ENCODE assay signal across 10 cellular contexts in genomic region chr17:38598995-38599394, GRCh38. TPM values are rescaled to one million over a fixed set of nuclear protein-coding genes. Genes with fewer than 3 reads are reported as not detected.
DNase-seq lines count a peak whose midpoint lies in the region; ATAC-seq and TF ChIP-seq lines count a peak whose summit lies in the region.
"Had no signal": no experiment of that assay in that cellular context is flagged by ENCODE, and none has a peak within 500 bp of the region (broad histone marks: within the 10 kb centered on the region; RNA-seq: fewer than 3 reads in every experiment).

No MANE protein-coding gene starts in this region.

- H3K27me3 Mint-ChIP-seq in neural progenitor cell (ENCODE audit: insufficient read depth, low read depth), result peaks cover 7% of the 10 kb centered on the region

- H2AFZ ChIP-seq in neural progenitor cell (replicated peaks), result no peak overlapping the region

- peaks cover 85% of the 10 kb centered on the region for H3K4me1 Mint-ChIP-seq in neural progenitor cell

- H3K36me3 ChIP-seq in neural progenitor cell, result no peaks in the 10 kb centered on the region
- H3K36me3 ChIP-seq: BLaER1 treated with 17β-estradiol and CSF1 and Interleukin-3, amounts not matched to agents 10 nM and 100 nM; SJCRH30 had no signal

- no peaks in the 10 kb centered on the region for H3K9me3 Mint-ChIP-seq in neural progenitor cell
- H3K9me3 Mint-ChIP-seq: CD4-positive, alpha-beta memory T cell had no signal

- peak overlapping the region; percentile 76 for H3K27ac Mint-ChIP-seq in neural progenitor cell
- H3K27ac Mint-ChIP-seq: CD4-positive, alpha-beta memory T cell had no signal

- no peak overlapping the region for H3K4me2 ChIP-seq in neural progenitor cell

- peaks cover 73% of the 10 kb centered on the region for H3K4me1 ChIP-seq in neural progenitor cell
- H3K4me1 ChIP-seq: SJCRH30 had no signal

- no peak for DNase-seq in dorsolateral prefrontal cortex
- DNase-seq in neural progenitor cell (ENCODE audit: low spot score), result no peak
- no peak for DNase-seq in GDM1 (lab: John Stamatoyannopoulos, UW)
- no peak for DNase-seq in KG1 (lab: John Stamatoyannopoulos, UW)
- no peak for DNase-seq in NCI-H1694 treated with DMSO at 0.1 percent for 48 hours (lab: John Stamatoyannopoulos, UW)
- DNase-seq: CD4-positive, alpha-beta memory T cell had no signal

- H3K27me3 ChIP-seq in dorsolateral prefrontal cortex (no peaks in the 10 kb centered on the region), neural progenitor cell (no peaks in the 10 kb centered on the region)

- no peaks in the 10 kb centered on the region for H3K36me3 Mint-ChIP-seq in neural progenitor cell
- H3K36me3 Mint-ChIP-seq: CD4-positive, alpha-beta memory T cell had no signal

- no peaks in the 10 kb centered on the region for H3K9me3 ChIP-seq in neural progenitor cell (ENCODE audit: low read depth)
- H3K9me3 ChIP-seq: BLaER1 treated with 17β-estradiol and CSF1 and Interleukin-3, amounts not matched to agents 10 nM and 100 nM; SJCRH30 had no signal

- H3K79me2 ChIP-seq in neural progenitor cell (ENCODE audit: low read depth), result peaks cover 7% of the 10 kb centered on the region

- H3K27ac ChIP-seq in VCaP (0 out of 2 replicates have a peak overlapping the region, but pooled peaks have one; percentile 7), dorsolateral prefrontal cortex (peak overlapping the region in 49 of 59 donors; percentile 4 to 94 (median 82)), neural progenitor cell (no peak overlapping the region)
- H3K27ac ChIP-seq: BLaER1 treated with 17β-estradiol and CSF1 and Interleukin-3, amounts not matched to agents 10 nM and 100 nM; SJCRH30 had no signal

- H3K9ac ChIP-seq in neural progenitor cell, result no peak overlapping the region
- H3K9ac ChIP-seq: BLaER1 treated with 17β-estradiol and CSF1 and Interleukin-3, amounts not matched to agents 10 nM and 100 nM had no signal

- intact Hi-C loops in dorsolateral prefrontal cortex (cut with DNase I), result no loop called here

- peaks cover 51% of the 10 kb centered on the region for H3F3A ChIP-seq in neural progenitor cell (ENCODE audit: low read depth)

- no peak for TF ChIP-seq CTCF in VCaP (conservative IDR thresholded peaks at IDR 0.05)
- no peak for TF ChIP-seq CTCF in dorsolateral prefrontal cortex (IDR thresholded peaks at IDR 0.05 in 54 of 56, conservative IDR thresholded peaks at IDR 0.05 in 2 of 56; ENCODE audit: low read depth in 1 of 56, partially characterized antibody in 56 of 56)
- no peak for TF ChIP-seq CTCF in neural progenitor cell (IDR thresholded peaks at IDR 0.05)

- H3K4me3 ChIP-seq in dorsolateral prefrontal cortex, result peak overlapping the region in 4 of 59 donors; percentile 6 to 73 (median 39)
- no peak overlapping the region for H3K4me3 ChIP-seq in neural progenitor cell
- H3K4me3 ChIP-seq: BLaER1 treated with 17β-estradiol and CSF1 and Interleukin-3, amounts not matched to agents 10 nM and 100 nM; SJCRH30 had no signal

- no peak for ATAC-seq in HG03095 (IDR thresholded peaks at IDR 0.05; ENCODE audit: unreplicated experiment)

- peaks cover 88% of the 10 kb centered on the region for H4K20me1 ChIP-seq in neural progenitor cell (ENCODE audit: low read depth)

- peak overlapping the region; percentile 38 for H3K4me3 Mint-ChIP-seq in neural progenitor cell
- H3K4me3 Mint-ChIP-seq: CD4-positive, alpha-beta memory T cell had no signal

RNA-seq across cellular contexts. Expression of gene SRCIN1, which starts 6.8 kb away (rescaled TPM):
- total RNA-seq in dorsolateral prefrontal cortex (100 to 1,000 TPM in 111 of 120 experiments, 10 to 100 TPM in 9; 80.9 to 338 (median 151) TPM), neural progenitor cell (ENCODE audit: low replicate concordance) (3.8 and 15.6 TPM in 2 replicates)
